In genomic region chr3:118766306-118766669, GRCh38 we compare ENCODE assay signal across 14 cellular contexts.
"Had no signal": no experiment of that assay in that cellular context is flagged by ENCODE, and none has a peak within 500 bp of the region (broad histone marks: within the 10 kb centered on the region; RNA-seq: fewer than 3 reads in every experiment).

No MANE protein-coding gene starts in this region.

- ATAC-seq: activated CD8-positive, alpha-beta T cell treated with anti-CD3 and anti-CD28 coated beads for 36 hours; body of pancreas; stimulated activated naive B cell treated with anti-CD40 and anti-IgM and Interleukin-4, amounts not matched to agents 10 μg/mL and 1 μg/mL and 100 μg/mL, for 72 hours had no signal

- H3K9me3 ChIP-seq: body of pancreas, spleen had no signal

- H3K36me3 ChIP-seq: spleen had no signal

- H3K4me3 ChIP-seq: body of pancreas, dorsolateral prefrontal cortex, spleen had no signal

- H3K27ac ChIP-seq: body of pancreas, dorsolateral prefrontal cortex, spleen had no signal

- H3K27ac Mint-ChIP-seq: activated CD4-positive, alpha-beta T cell treated with anti-CD3 and anti-CD28 coated beads, Interleukin-2, amount 10 ng/mL, durations not matched to agents 24 days and 14 days; activated CD8-positive, alpha-beta T cell treated with anti-CD3 and anti-CD28 coated beads for 36 hours; activated naive CD4-positive, alpha-beta T cell treated with anti-CD3 and anti-CD28 coated beads for 36 hours; memory B cell; stimulated activated naive B cell treated with anti-CD40 and anti-IgM and Interleukin-4, amounts not matched to agents 10 μg/mL and 1 μg/mL and 100 μg/mL, for 72 hours had no signal

- H3K27me3 ChIP-seq: body of pancreas, dorsolateral prefrontal cortex, spleen had no signal

- H3K4me1 ChIP-seq: body of pancreas, spleen had no signal

- DNase-seq: activated CD4-positive, alpha-beta T cell treated with anti-CD3 and anti-CD28 coated beads, Interleukin-2, amount 10 ng/mL, durations not matched to agents 24 days and 14 days; activated CD4-positive, CD25-positive, alpha-beta regulatory T cell; activated CD8-positive, alpha-beta T cell treated with anti-CD3 and anti-CD28 coated beads for 36 hours; activated naive CD4-positive, alpha-beta T cell treated with anti-CD3 and anti-CD28 coated beads for 36 hours; activated T-cell treated with anti-CD3 and anti-CD28 coated beads, Interleukin-2, amount 50 U/mL, for 1 hour; body of pancreas; caudate nucleus; dorsolateral prefrontal cortex; occipital lobe; posterior cingulate gyrus; retina; spleen; stimulated activated naive B cell treated with anti-CD40 and anti-IgM and Interleukin-4, amounts not matched to agents 10 μg/mL and 1 μg/mL and 100 μg/mL, for 72 hours had no signal

- H3K9me3 Mint-ChIP-seq: activated CD4-positive, alpha-beta T cell treated with anti-CD3 and anti-CD28 coated beads, Interleukin-2, amount 10 ng/mL, durations not matched to agents 24 days and 14 days; activated CD8-positive, alpha-beta T cell treated with anti-CD3 and anti-CD28 coated beads for 36 hours; activated naive CD4-positive, alpha-beta T cell treated with anti-CD3 and anti-CD28 coated beads for 36 hours; memory B cell had no signal

- H3K27me3 Mint-ChIP-seq: activated CD4-positive, alpha-beta T cell treated with anti-CD3 and anti-CD28 coated beads, Interleukin-2, amount 10 ng/mL, durations not matched to agents 24 days and 14 days had no signal

- H3K4me3 Mint-ChIP-seq: activated CD4-positive, alpha-beta T cell treated with anti-CD3 and anti-CD28 coated beads, Interleukin-2, amount 10 ng/mL, durations not matched to agents 24 days and 14 days; activated CD8-positive, alpha-beta T cell treated with anti-CD3 and anti-CD28 coated beads for 36 hours; activated naive CD4-positive, alpha-beta T cell treated with anti-CD3 and anti-CD28 coated beads for 36 hours; memory B cell; stimulated activated naive B cell treated with anti-CD40 and anti-IgM and Interleukin-4, amounts not matched to agents 10 μg/mL and 1 μg/mL and 100 μg/mL, for 72 hours had no signal

- H3K4me1 Mint-ChIP-seq: activated CD4-positive, alpha-beta T cell treated with anti-CD3 and anti-CD28 coated beads, Interleukin-2, amount 10 ng/mL, durations not matched to agents 24 days and 14 days; memory B cell; stimulated activated naive B cell treated with anti-CD40 and anti-IgM and Interleukin-4, amounts not matched to agents 10 μg/mL and 1 μg/mL and 100 μg/mL, for 72 hours had no signal
